Comparison of ENCODE assay signal across 25 cellular contexts in the genomic region with DNA sequence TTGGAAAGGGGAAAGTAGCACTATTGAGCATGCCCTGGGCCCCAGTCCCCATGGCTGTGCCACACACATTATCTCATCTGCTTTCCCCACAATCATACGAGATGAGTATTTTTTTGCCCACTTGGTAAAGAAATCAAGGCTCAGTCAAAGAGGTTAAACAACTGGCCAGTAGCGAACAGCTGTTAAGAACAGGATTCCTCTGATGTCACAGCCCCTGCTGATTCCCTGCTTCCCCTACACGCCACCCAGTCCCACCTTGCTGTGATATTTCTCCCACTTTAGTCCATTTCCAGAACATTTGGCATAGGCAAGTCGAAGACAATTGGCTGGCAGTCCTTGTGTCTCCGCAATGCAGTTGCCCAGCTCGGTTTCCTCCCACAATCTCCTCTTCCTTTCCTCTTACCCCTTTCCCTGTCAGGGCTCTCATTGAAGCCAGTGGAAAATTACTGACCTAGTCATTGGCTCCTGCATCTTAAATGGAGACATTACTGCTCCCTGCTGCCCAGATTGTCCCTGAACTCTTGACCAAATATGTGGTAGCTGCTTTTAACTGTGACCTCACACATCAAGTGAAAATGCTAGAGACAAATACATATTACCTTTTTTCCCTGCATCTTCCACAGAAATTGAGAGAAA. TPM values are rescaled to one million over a fixed set of nuclear protein-coding genes. Genes with fewer than 3 reads are reported as not detected.
DNase-seq lines count a peak whose midpoint lies in the region; ATAC-seq, FAIRE-seq and TF ChIP-seq lines count a peak whose summit lies in the region.
"Had no signal": no experiment of that assay in that cellular context is flagged by ENCODE, and none has a peak within 500 bp of the region (broad histone marks: within the 10 kb centered on the region; RNA-seq: fewer than 3 reads in every experiment).

No MANE protein-coding gene starts in this region.

- no peaks in the 10 kb centered on the region for H3K79me2 ChIP-seq in mesendoderm (ENCODE audit: control insufficient read depth, insufficient read depth, low read length)

- ATAC-seq in A549 (peak in 1 of 2 experiments; percentile 50; a peak in 2 of 6 replicates), Panc1 (peak; percentile 70)
- no peak for ATAC-seq in activated CD8-positive, alpha-beta memory T cell treated with anti-CD3 and anti-CD28 coated beads, Interleukin-2, amount 10 ng/mL, durations not matched to agents 7 days and 5 days
- ATAC-seq: gastroesophageal sphincter had no signal

- H3K36me3 ChIP-seq in Panc1 (ENCODE audit: control insufficient read depth, insufficient read depth, low read length) (no peaks in the 10 kb centered on the region), cardiac muscle cell (no peaks in the 10 kb centered on the region), mesendoderm (ENCODE audit: control insufficient read depth, insufficient read depth, low read length) (no peaks in the 10 kb centered on the region), Peyer's patch (no peaks in the 10 kb centered on the region)
- H3K36me3 ChIP-seq: BLaER1 treated with 17β-estradiol and CSF1 and Interleukin-3, amounts not matched to agents 10 nM and 100 nM; brain microvascular endothelial cell; gastroesophageal sphincter; SJCRH30 had no signal

- no peak overlapping the region for H3K23ac ChIP-seq in mesendoderm (ENCODE audit: low read length)

- peak in 1 of 2 experiments; percentile 18 for DNase-seq in A549 (ENCODE audit: low read depth in 1 of 2, low spot score in 1 of 2)
- no peak for DNase-seq in Panc1 (ENCODE audit: low read depth, low spot score)
- DNase-seq in cardiac muscle cell (ENCODE audit: low read depth in 1 of 2, low spot score in 1 of 2) = peak; percentile 22 to 42
- DNase-seq in mesendoderm = peak; percentile 79
- no peak for DNase-seq in central memory CD4-positive, alpha-beta T cell
- no peak for DNase-seq in Peyer's patch
- no peak for DNase-seq in cerebellar cortex (ENCODE audit: low spot score)
- DNase-seq in activated CD8-positive, alpha-beta memory T cell treated with anti-CD3 and anti-CD28 coated beads, Interleukin-2, amount 10 ng/mL, durations not matched to agents 7 days and 5 days = no peak
- DNase-seq: ACHN; activated CD4-positive, alpha-beta T cell treated with anti-CD3 and anti-CD28 coated beads, Interleukin-2, amount 50 U/mL, for 4 hours; activated gamma-delta T cell treated with Interleukin-2 at 50 U/mL for 16 hours; activated T-cell treated with anti-CD3 and anti-CD28 coated beads for 4 hours; brain microvascular endothelial cell; HFFc6; NCI-H146; NCI-H748 treated with DMSO at 0.1 percent for 48 hours; OCI-M1; SJCRH30; T-helper 2 cell had no signal

- POLR2A ChIA-PET in A549 (lab: Yijun Ruan, JAX) = no interaction called here
- POLR2A ChIA-PET in Panc1 (lab: Charles Lee) = no interaction called here

- H3K4me3 Mint-ChIP-seq in activated CD8-positive, alpha-beta memory T cell treated with anti-CD3 and anti-CD28 coated beads, Interleukin-2, amount 10 ng/mL, durations not matched to agents 7 days and 5 days = no peak overlapping the region
- H3K4me3 Mint-ChIP-seq: HFFc6 had no signal

- no peak overlapping the region for H2BK15ac ChIP-seq in mesendoderm (replicated peaks; ENCODE audit: low read depth)

- H3K27me3 ChIP-seq in Panc1 (ENCODE audit: control insufficient read depth, insufficient read depth, low read length) (no peaks in the 10 kb centered on the region), cardiac muscle cell (no peaks in the 10 kb centered on the region), mesendoderm (ENCODE audit: insufficient read depth, low read length, poor library complexity) (no peaks in the 10 kb centered on the region), Peyer's patch (no peaks in the 10 kb centered on the region)
- H3K27me3 ChIP-seq: BLaER1 treated with 17β-estradiol and CSF1 and Interleukin-3, amounts not matched to agents 10 nM and 100 nM; brain microvascular endothelial cell; gastroesophageal sphincter; SJCRH30 had no signal

- no peak overlapping the region for H2BK120ac ChIP-seq in mesendoderm (ENCODE audit: low read depth, low read length)

- H3K9me3 ChIP-seq in A549 = peaks cover 2% of the 10 kb centered on the region; the same call in 1 of the 3 replicates
- peaks cover 13% of the 10 kb centered on the region for H3K9me3 ChIP-seq in Panc1 (ENCODE audit: control insufficient read depth, insufficient read depth, low read depth, low read length)
- H3K9me3 ChIP-seq in cardiac muscle cell (ENCODE audit: low read depth) = no peaks in the 10 kb centered on the region
- H3K9me3 ChIP-seq in Peyer's patch = no peaks in the 10 kb centered on the region
- H3K9me3 ChIP-seq: gastroesophageal sphincter, SJCRH30 had no signal

- H3K27ac Mint-ChIP-seq in activated CD8-positive, alpha-beta memory T cell treated with anti-CD3 and anti-CD28 coated beads, Interleukin-2, amount 10 ng/mL, durations not matched to agents 7 days and 5 days = no peak overlapping the region
- H3K27ac Mint-ChIP-seq: HFFc6 had no signal

- H3K9me3 Mint-ChIP-seq in activated CD8-positive, alpha-beta memory T cell treated with anti-CD3 and anti-CD28 coated beads, Interleukin-2, amount 10 ng/mL, durations not matched to agents 7 days and 5 days (ENCODE audit: low read depth) = peaks cover 5% of the 10 kb centered on the region
- H3K9me3 Mint-ChIP-seq: HFFc6 had no signal

- BruUV-seq in Panc1 (replicated peaks; lab: Mats Ljungman, UMichigan) = no TSS peak

- H3K4me2 ChIP-seq in A549 (no peak overlapping the region), mesendoderm (ENCODE audit: low read length) (no peak overlapping the region)
- H3K4me2 ChIP-seq: BLaER1 treated with 17β-estradiol and CSF1 and Interleukin-3, amounts not matched to agents 10 nM and 100 nM had no signal

- peaks cover 14% of the 10 kb centered on the region for H3K27me3 Mint-ChIP-seq in activated CD8-positive, alpha-beta memory T cell treated with anti-CD3 and anti-CD28 coated beads, Interleukin-2, amount 10 ng/mL, durations not matched to agents 7 days and 5 days

- H2BK5ac ChIP-seq in mesendoderm (ENCODE audit: low read length) = no peak overlapping the region

- WGBS in A549 (ENCODE audit: missing lambda C conversion rate) = 76% methylated on average over 6 of the region's 6 CpGs
- no CpG with 5 or more reads among the region's 6 CpGs for WGBS in mesendoderm (ENCODE audit: extremely low coverage, insufficient coverage, low lambda C conversion rate)

- no peaks in the 10 kb centered on the region for H3K79me1 ChIP-seq in mesendoderm (ENCODE audit: low read length)

- no peak for TF ChIP-seq RAD21 in A549 (conservative IDR thresholded peaks at IDR 0.05 in 1 of 2, IDR thresholded peaks at IDR 0.05 in 1 of 2)

- H3K4me3 ChIP-seq in A549 (no peak overlapping the region), Panc1 (ENCODE audit: low read depth in 2 of 2, low read length in 2 of 2) (no peak overlapping the region), cardiac muscle cell (no peak overlapping the region), mesendoderm (ENCODE audit: low read length) (no peak overlapping the region), Peyer's patch (no peak overlapping the region)
- H3K4me3 ChIP-seq: BLaER1 treated with 17β-estradiol and CSF1 and Interleukin-3, amounts not matched to agents 10 nM and 100 nM; gastroesophageal sphincter; SJCRH30 had no signal

- no peak overlapping the region for H3K18ac ChIP-seq in mesendoderm (ENCODE audit: low read length)

- CTCF ChIA-PET in A549 (lab: Yijun Ruan, JAX) = interaction anchor here (1.3 kb wide), 2 partner anchors 13 to 111 kb away, joined by 4 read pairs; no protein-coding TSS in a partner anchor
- CTCF ChIA-PET in Panc1 (lab: Charles Lee) = interaction anchor here (0.8 kb wide), 1 partner anchor 113 kb away, joined by 4 read pairs; no protein-coding TSS in a partner anchor
- CTCF ChIA-PET in activated CD8-positive, alpha-beta memory T cell treated with anti-CD3 and anti-CD28 coated beads, Interleukin-2, amount 10 ng/mL, durations not matched to agents 7 days and 5 days (lab: Charles Lee) = no interaction called here

- peak overlapping the region; percentile 63 for H3K56ac ChIP-seq in mesendoderm (ENCODE audit: low read length)

- no peak overlapping the region for H4K5ac ChIP-seq in mesendoderm (ENCODE audit: low read length)

- no peak for TF ChIP-seq CTCF in A549 (IDR thresholded peaks at IDR 0.05)
- 0 out of 2 replicates have a peak, but pooled peaks have one; percentile 3 for TF ChIP-seq CTCF in Panc1 (IDR thresholded peaks at IDR 0.05)
- TF ChIP-seq CTCF in cardiac muscle cell (IDR thresholded peaks at IDR 0.05; ENCODE audit: low read depth, low read length) = no peak
- no peak for TF ChIP-seq CTCF in Peyer's patch (IDR thresholded peaks at IDR 0.05)

- no peak overlapping the region for H2AK5ac ChIP-seq in mesendoderm (ENCODE audit: low read length)

- H3K36me3 Mint-ChIP-seq in activated CD8-positive, alpha-beta memory T cell treated with anti-CD3 and anti-CD28 coated beads, Interleukin-2, amount 10 ng/mL, durations not matched to agents 7 days and 5 days = no peaks in the 10 kb centered on the region

- 0 out of 6 replicates have a peak overlapping the region, but pooled peaks of 1 of the 2 experiments have one; percentile 7 for H3K27ac ChIP-seq in A549
- peak overlapping the region; percentile 44; the same call in 1 of the 2 replicates for H3K27ac ChIP-seq in Panc1 (ENCODE audit: low read length)
- no peak overlapping the region for H3K27ac ChIP-seq in cardiac muscle cell
- no peak overlapping the region for H3K27ac ChIP-seq in mesendoderm (ENCODE audit: low read depth, low read length)
- H3K27ac ChIP-seq in Peyer's patch = no peak overlapping the region
- H3K27ac ChIP-seq: BLaER1 treated with 17β-estradiol and CSF1 and Interleukin-3, amounts not matched to agents 10 nM and 100 nM; brain microvascular endothelial cell; epithelial cell of prostate; gastroesophageal sphincter; SJCRH30; VCaP had no signal

- H3K4ac ChIP-seq in mesendoderm (ENCODE audit: low read depth, low read length) = no peak overlapping the region

- H3K9ac ChIP-seq in mesendoderm (ENCODE audit: low read length) = no peak overlapping the region
- H3K9ac ChIP-seq: BLaER1 treated with 17β-estradiol and CSF1 and Interleukin-3, amounts not matched to agents 10 nM and 100 nM had no signal

- H4K8ac ChIP-seq in mesendoderm (ENCODE audit: low read depth, low read length) = no peak overlapping the region

- H3K4me1 ChIP-seq in A549 = peaks cover 4% of the 10 kb centered on the region; the same call in 1 of the 3 replicates
- H3K4me1 ChIP-seq in Panc1 (ENCODE audit: control insufficient read depth, insufficient read depth, low read length) = 0 out of 2 replicates have a peak, but pooled peaks cover 5% of the 10 kb centered on the region
- peaks cover 4% of the 10 kb centered on the region for H3K4me1 ChIP-seq in cardiac muscle cell (ENCODE audit: low read depth)
- peaks cover 4% of the 10 kb centered on the region for H3K4me1 ChIP-seq in mesendoderm (ENCODE audit: control insufficient read depth, low read depth, low read length)
- no peaks in the 10 kb centered on the region for H3K4me1 ChIP-seq in Peyer's patch
- H3K4me1 ChIP-seq: BLaER1 treated with 17β-estradiol and CSF1 and Interleukin-3, amounts not matched to agents 10 nM and 100 nM; gastroesophageal sphincter; SJCRH30 had no signal

- FAIRE-seq in A549 (lab: Jason Lieb, UNC) = no peak
- FAIRE-seq: D721Med, GM18507 had no signal

- intact Hi-C loops in Panc1 (cut with micrococcal nuclease; ENCODE audit: unreplicated experiment) = no loop called here

- in situ Hi-C loops in Panc1 (cut with HindIII; ENCODE audit: low pct_unique_long_range_greater_than_20kb, low sequenced_read_pairs) = no loop called here

- no peak for TF ChIP-seq EP300 in A549 (IDR thresholded peaks at IDR 0.05)

- H3K4me1 Mint-ChIP-seq in activated CD8-positive, alpha-beta memory T cell treated with anti-CD3 and anti-CD28 coated beads, Interleukin-2, amount 10 ng/mL, durations not matched to agents 7 days and 5 days = no peaks in the 10 kb centered on the region

- TF ChIP-seq POLR2A in A549 (IDR thresholded peaks at IDR 0.05; ENCODE audit: low read length) (no peak), Peyer's patch (IDR thresholded peaks at IDR 0.05) (no peak)

RNA-seq across cellular contexts. Expression of a gene that starts 56.5 kb away (rescaled TPM):
- 14.2 and 16.0 TPM in 2 replicates for polyA plus RNA-seq in A549 (2011; rRNA removed)
- polyA plus RNA-seq in A549 (2012; cell fraction: cytosol; rRNA removed) = 20.3 and 22.7 TPM in 2 replicates
- 60.4 and 64.3 TPM in 2 replicates for polyA plus RNA-seq in A549 (2012; cell fraction: nucleus; rRNA removed)
- polyA plus RNA-seq in A549 (2017; fragmentation: RNase III; extraction: RNeasy Plus Mini Kit Qiagen cat#74134 plus additional on column Dnase treatment) = 22.1 to 25.9 TPM (median 24.3 TPM) in 3 replicates
- 8.3 and 12.0 TPM in 2 replicates for polyA minus RNA-seq in A549 (2011; rRNA and poly(A)+ RNA removed)
- 48.0 TPM for total RNA-seq in Panc1 (2021; ENCODE audit: unreplicated experiment)
- polyA plus RNA-seq in Panc1 (2012; ENCODE audit: insufficient read length) = 87.5 TPM
- 11.9 and 13.5 TPM in 2 replicates for total RNA-seq in cardiac muscle cell
- polyA plus RNA-seq in cardiac muscle cell = 4.8 and 13.8 TPM in 2 replicates
- 3.6 TPM for polyA plus RNA-seq in mesendoderm (2013, experiment 1 of 2)
- polyA plus RNA-seq in mesendoderm (2013, experiment 2 of 2) = 4.5 TPM
- 10 to 100 TPM; 19.8 to 46.3 (median 29.3) TPM for total RNA-seq in Peyer's patch
- total RNA-seq in activated CD8-positive, alpha-beta memory T cell treated with anti-CD3 and anti-CD28 coated beads, Interleukin-2, amount 10 ng/mL, durations not matched to agents 7 days and 5 days = 1 to 10 TPM; 1.4 to 3.3 TPM

Comparison
In these comparisons a context has a peak if more than half of its experiments do, and no peak if none do; other contexts are left out.
1. DNase-seq: peak in cardiac muscle cell (2 of 2) and mesendoderm (single experiment); none in Panc1 (single experiment), central memory CD4-positive, alpha-beta T cell (single experiment), Peyer's patch (0 of 3), cerebellar cortex (single experiment) and activated CD8-positive, alpha-beta memory T cell treated with anti-CD3 and anti-CD28 coated beads, Interleukin-2, amount 10 ng/mL, durations not matched to agents 7 days and 5 days (single experiment).